ENCODE assay signal across 8 cellular contexts in the genomic region with DNA sequence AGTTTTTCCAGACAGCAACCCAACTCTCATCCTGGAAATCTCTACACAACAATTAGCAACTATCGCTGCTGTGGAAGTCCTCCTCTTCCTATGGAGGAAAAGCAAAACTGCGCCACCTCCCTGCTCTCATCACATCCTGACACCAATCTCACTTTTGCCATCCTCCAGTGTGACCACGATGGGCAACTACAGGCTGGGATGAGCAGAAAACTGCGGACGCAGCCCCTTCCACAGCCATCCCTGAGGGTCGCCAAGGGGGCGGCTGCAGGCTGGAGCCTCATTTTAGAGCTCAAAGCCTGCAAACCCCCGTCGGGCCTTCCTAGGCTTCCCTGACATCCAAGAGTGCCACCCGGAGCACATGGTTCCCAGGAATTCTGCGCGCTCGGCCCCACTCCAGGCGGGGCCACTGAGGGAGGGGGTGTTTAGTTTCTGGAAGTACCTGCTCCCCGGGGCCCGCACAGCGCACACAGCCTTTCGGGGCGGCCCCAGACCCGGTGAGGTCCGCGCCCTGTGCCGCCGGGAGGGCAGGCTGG. TPM values are rescaled to one million over a fixed set of nuclear protein-coding genes. Genes with fewer than 3 reads are reported as not detected.
A peak's percentile ranks its signal among the peaks of the same experiment; 100 is the strongest.
DNase-seq lines count a peak whose midpoint lies in the region; ATAC-seq and TF ChIP-seq lines count a peak whose summit lies in the region.

No MANE protein-coding gene starts in this region.

- intact Hi-C loops in Calu3 (cut with micrococcal nuclease; ENCODE audit: unreplicated experiment), result loop anchor here (1.0 kb wide), 1 partner anchor 38 kb away; no protein-coding TSS in a partner anchor
- intact Hi-C loops in activated CD8-positive, alpha-beta T cell treated with anti-CD3 and anti-CD28 coated beads for 36 hours (cut with micrococcal nuclease), result no loop called here

- H3K27ac ChIP-seq in right atrium auricular region (no peak overlapping the region), skeletal muscle tissue (ENCODE audit: low read depth, low read length) (no peak overlapping the region)

- DNase-seq in Calu3 (peak; percentile 35), right atrium auricular region (ENCODE audit: low spot score) (no peak), NCI-H187 (lab: John Stamatoyannopoulos, UW) (no peak), activated gamma-delta T cell (lab: John Stamatoyannopoulos, UW) (no peak)
- DNase-seq in activated CD8-positive, alpha-beta T cell treated with anti-CD3 and anti-CD28 coated beads for 36 hours, result no peak

- ATAC-seq in HG03354 (IDR thresholded peaks at IDR 0.05; ENCODE audit: poor library complexity, severe bottlenecking, unreplicated experiment), result peak; percentile 23
- ATAC-seq in activated CD8-positive, alpha-beta T cell treated with anti-CD3 and anti-CD28 coated beads for 36 hours, result no peak
- ATAC-seq in GM19023 (IDR thresholded peaks at IDR 0.05; ENCODE audit: unreplicated experiment), result no peak

- H3K27me3 Mint-ChIP-seq in Calu3 (ENCODE audit: unreplicated experiment), result peaks cover 32% of the 10 kb centered on the region
- H3K27me3 Mint-ChIP-seq in activated CD8-positive, alpha-beta T cell treated with anti-CD3 and anti-CD28 coated beads for 36 hours, result no peaks in the 10 kb centered on the region

- CTCF ChIA-PET in Calu3 (lab: Charles Lee), result no interaction called here
- CTCF ChIA-PET in activated CD8-positive, alpha-beta T cell treated with anti-CD3 and anti-CD28 coated beads for 36 hours (lab: Charles Lee), result interaction anchor here (1.0 kb wide), 1 partner anchor 14 kb away, joined by 3 read pairs; no protein-coding TSS in a partner anchor

- H3K4me1 Mint-ChIP-seq in Calu3 (ENCODE audit: low read depth, unreplicated experiment), result peaks cover 29% of the 10 kb centered on the region
- peaks cover 19% of the 10 kb centered on the region for H3K4me1 Mint-ChIP-seq in activated CD8-positive, alpha-beta T cell treated with anti-CD3 and anti-CD28 coated beads for 36 hours (ENCODE audit: low read depth)

- no peak for TF ChIP-seq CTCF in Calu3 (IDR thresholded peaks at IDR 0.05; ENCODE audit: unreplicated experiment)
- TF ChIP-seq CTCF in activated CD8-positive, alpha-beta T cell treated with anti-CD3 and anti-CD28 coated beads for 36 hours (IDR thresholded peaks at IDR 0.05), result no peak
- no peak for TF ChIP-seq CTCF in right atrium auricular region (IDR thresholded peaks at IDR 0.05)

- no peak overlapping the region for H3K27ac Mint-ChIP-seq in Calu3 (ENCODE audit: unreplicated experiment)
- H3K27ac Mint-ChIP-seq in activated CD8-positive, alpha-beta T cell treated with anti-CD3 and anti-CD28 coated beads for 36 hours, result no peak overlapping the region

- H3K4me1 ChIP-seq in right atrium auricular region (peaks cover 0 to 12% of the 10 kb centered on the region in 2 donors), skeletal muscle tissue (ENCODE audit: control insufficient read depth in 3 of 3, insufficient read depth in 3 of 3, low read length in 3 of 3) (peaks cover 3 to 6% (median 5%) of the 10 kb centered on the region in 3 donors)

- H3K27me3 ChIP-seq in right atrium auricular region (no peaks in the 10 kb centered on the region), skeletal muscle tissue (ENCODE audit: control insufficient read depth in 3 of 3, insufficient read depth in 3 of 3, low read length in 3 of 3) (peaks cover 0 to 3% (median 0%) of the 10 kb centered on the region in 3 donors)

- H3K4me3 ChIP-seq in right atrium auricular region (peak overlapping the region; percentile 19 to 45), skeletal muscle tissue (ENCODE audit: low read length in 3 of 3) (peak overlapping the region in 2 of 3 donors; percentile 14 to 38)

- BruUV-seq in Calu3 (replicated peaks; lab: Mats Ljungman, UMichigan), result no TSS peak

- no peaks in the 10 kb centered on the region for H3K9me3 ChIP-seq in right atrium auricular region
- H3K9me3 ChIP-seq in skeletal muscle tissue (ENCODE audit: control insufficient read depth in 3 of 3, low read length in 3 of 3), result no peaks in the 10 kb centered on the region

- no peak overlapping the region for H3K9ac ChIP-seq in skeletal muscle tissue (ENCODE audit: low read depth in 1 of 3, low read length in 3 of 3)

- peaks cover 7% of the 10 kb centered on the region for H3K36me3 ChIP-seq in right atrium auricular region
- peaks cover 8 to 9% (median 8%) of the 10 kb centered on the region in 3 donors for H3K36me3 ChIP-seq in skeletal muscle tissue (ENCODE audit: control insufficient read depth in 3 of 3, insufficient read depth in 3 of 3, low read length in 3 of 3)

- peak overlapping the region; percentile 72 for H3K4me3 Mint-ChIP-seq in Calu3 (ENCODE audit: low read depth, unreplicated experiment)
- H3K4me3 Mint-ChIP-seq in activated CD8-positive, alpha-beta T cell treated with anti-CD3 and anti-CD28 coated beads for 36 hours, result peak overlapping the region; percentile 69

- H3K9me3 Mint-ChIP-seq in Calu3 (ENCODE audit: low read depth, unreplicated experiment), result peaks cover 4% of the 10 kb centered on the region
- no peaks in the 10 kb centered on the region for H3K9me3 Mint-ChIP-seq in activated CD8-positive, alpha-beta T cell treated with anti-CD3 and anti-CD28 coated beads for 36 hours

- H3K36me3 Mint-ChIP-seq in Calu3 (ENCODE audit: insufficient read depth, unreplicated experiment), result peaks cover 31% of the 10 kb centered on the region
- peaks cover 8% of the 10 kb centered on the region for H3K36me3 Mint-ChIP-seq in activated CD8-positive, alpha-beta T cell treated with anti-CD3 and anti-CD28 coated beads for 36 hours (ENCODE audit: low read depth)

- POLR2A ChIA-PET in activated CD8-positive, alpha-beta T cell treated with anti-CD3 and anti-CD28 coated beads for 36 hours (lab: Charles Lee), result interaction anchor here (0.8 kb wide), 2 partner anchors 94 to 130 kb away, joined by 3 read pairs; no protein-coding TSS in a partner anchor

RNA-seq across cellular contexts. Expression of gene TCFL5, which starts 1.2 kb away (rescaled TPM):
- total RNA-seq in Calu3 (2022), result 18.9 and 22.3 TPM in 2 replicates
- total RNA-seq in activated CD8-positive, alpha-beta T cell treated with anti-CD3 and anti-CD28 coated beads for 36 hours, result 1 to 10 TPM; 7.5 to 7.6 TPM
- 1 to 10 TPM; 4.8 to 6.4 TPM for total RNA-seq in right atrium auricular region
- 6.3 TPM for total RNA-seq in skeletal muscle tissue

RNA-seq across cellular contexts. Expression of gene COL9A3, which starts 43.6 kb away (rescaled TPM):
- total RNA-seq in Calu3 (2022) (2.7 TPM in 2 replicates), right atrium auricular region (1 to 10 TPM; 4.2 to 5.7 TPM), skeletal muscle tissue (8.9 TPM)
- not detected for total RNA-seq in activated CD8-positive, alpha-beta T cell treated with anti-CD3 and anti-CD28 coated beads for 36 hours

RNA-seq across cellular contexts. Expression of gene OGFR, which starts 55.8 kb away (rescaled TPM):
- total RNA-seq in Calu3 (2022), result 80.1 and 98.2 TPM in 2 replicates
- 10 to 100 TPM; 53.6 to 55.2 TPM for total RNA-seq in activated CD8-positive, alpha-beta T cell treated with anti-CD3 and anti-CD28 coated beads for 36 hours
- total RNA-seq in right atrium auricular region, result 10 to 100 TPM; 17.3 to 31.2 TPM
- 13.6 TPM for total RNA-seq in skeletal muscle tissue
